In genomic region chr22:38730411-38730871, GRCh38 we compare ENCODE assay signal across 19 cellular contexts. TPM values are rescaled to one million over a fixed set of nuclear protein-coding genes. Genes with fewer than 3 reads are reported as not detected.
DNase-seq lines count a peak whose midpoint lies in the region; ATAC-seq, FAIRE-seq and TF ChIP-seq lines count a peak whose summit lies in the region.
"Had no signal": no experiment of that assay in that cellular context is flagged by ENCODE, and none has a peak within 500 bp of the region (broad histone marks: within the 10 kb centered on the region; RNA-seq: fewer than 3 reads in every experiment).

No MANE protein-coding gene starts in this region.

- H3K27me3 ChIP-seq in tibial artery, result no peaks in the 10 kb centered on the region
- H3K27me3 ChIP-seq: foreskin keratinocyte had no signal

- H3K36me3 Mint-ChIP-seq in activated naive CD4-positive, alpha-beta T cell treated with anti-CD3 and anti-CD28 coated beads, Interleukin-2, amount 50 U/mL, for 24 hours, result peaks cover 3% of the 10 kb centered on the region
- peaks cover 2% of the 10 kb centered on the region for H3K36me3 Mint-ChIP-seq in T-helper 17 cell (ENCODE audit: low read depth)
- peaks cover 7 to 49% (median 11%) of the 10 kb centered on the region in 3 donors for H3K36me3 Mint-ChIP-seq in immature natural killer cell

- intact Hi-C loops in tibial artery (cut with DNase I; ENCODE audit: low total_unique reads), result no loop called here

- H3K4me1 ChIP-seq in tibial artery, result peaks cover 0 to 45% (median 38%) of the 10 kb centered on the region in 4 donors
- H3K4me1 ChIP-seq: foreskin keratinocyte had no signal

- peaks cover 14% of the 10 kb centered on the region for H3K4me1 Mint-ChIP-seq in activated naive CD4-positive, alpha-beta T cell treated with anti-CD3 and anti-CD28 coated beads, Interleukin-2, amount 50 U/mL, for 24 hours
- H3K4me1 Mint-ChIP-seq in T-helper 17 cell (peaks cover 32% of the 10 kb centered on the region), immature natural killer cell (peaks cover 15 to 28% of the 10 kb centered on the region in 2 donors)

- no peak for DNase-seq in activated naive CD4-positive, alpha-beta T cell treated with Interleukin-2 at 50 U/mL for 16 hours
- DNase-seq in T-helper 17 cell (no peak), immature natural killer cell (no peak), tibial artery (peak in 1 of 2 donors; percentile 63), islet precursor cell (no peak), GM19239 (ENCODE audit: insufficient read length, low spot score) (no peak), HK-2 (ENCODE audit: unreplicated experiment) (no peak)
- DNase-seq: activated CD4-positive, alpha-beta T cell treated with anti-CD3 and anti-CD28 coated beads for 1 hour; anterior cingulate cortex; foreskin keratinocyte; GOT3; left cardiac atrium; NCI-H1092 treated with DMSO at 0.1 percent for 48 hours; NCI-H526 treated with DMSO at 0.1 percent for 48 hours; SHP77; stimulated activated CD4-positive, alpha-beta T cell treated with anti-CD3 and anti-CD28 coated beads, Interleukin-2, amount 100 ng/mL, for 48 hours; T1000 had no signal

- H3K27me3 Mint-ChIP-seq in activated naive CD4-positive, alpha-beta T cell treated with anti-CD3 and anti-CD28 coated beads, Interleukin-2, amount 50 U/mL, for 24 hours, result no peaks in the 10 kb centered on the region
- H3K27me3 Mint-ChIP-seq in T-helper 17 cell (no peaks in the 10 kb centered on the region), immature natural killer cell (ENCODE audit: low read depth in 3 of 3) (peaks cover 51 to 78% (median 77%) of the 10 kb centered on the region in 3 donors)

- no peaks in the 10 kb centered on the region for H3K9me3 Mint-ChIP-seq in activated naive CD4-positive, alpha-beta T cell treated with anti-CD3 and anti-CD28 coated beads, Interleukin-2, amount 50 U/mL, for 24 hours
- no peaks in the 10 kb centered on the region for H3K9me3 Mint-ChIP-seq in immature natural killer cell

- peaks cover 62 to 85% (median 75%) of the 10 kb centered on the region in 3 donors for H3K36me3 ChIP-seq in tibial artery

- no peak for FAIRE-seq in GM19239 (lab: Jason Lieb, UNC)

- peak overlapping the region; percentile 89 for H3K27ac Mint-ChIP-seq in activated naive CD4-positive, alpha-beta T cell treated with anti-CD3 and anti-CD28 coated beads, Interleukin-2, amount 50 U/mL, for 24 hours
- H3K27ac Mint-ChIP-seq in T-helper 17 cell (peak overlapping the region; percentile 65), immature natural killer cell (peak overlapping the region; percentile 56 to 94 (median 74))

- no peak for TF ChIP-seq CTCF in tibial artery (IDR thresholded peaks at IDR 0.05)

- no peak for ATAC-seq in T-helper 17 cell
- ATAC-seq: foreskin keratinocyte, left cardiac atrium had no signal

- H3K4me3 ChIP-seq in tibial artery, result no peak overlapping the region

- peak overlapping the region; percentile 41 to 88 for H3K27ac ChIP-seq in tibial artery
- H3K27ac ChIP-seq: foreskin keratinocyte, KMS-11 had no signal

- no peak overlapping the region for H3K4me3 Mint-ChIP-seq in activated naive CD4-positive, alpha-beta T cell treated with anti-CD3 and anti-CD28 coated beads, Interleukin-2, amount 50 U/mL, for 24 hours
- H3K4me3 Mint-ChIP-seq in T-helper 17 cell (peak overlapping the region; percentile 69), immature natural killer cell (no peak overlapping the region)

- H3K9me3 ChIP-seq in T-helper 17 cell (ENCODE audit: control insufficient read depth, low read length, poor library complexity, severe bottlenecking) (no peaks in the 10 kb centered on the region), tibial artery (no peaks in the 10 kb centered on the region)

RNA-seq across cellular contexts. Expression of gene GTPBP1, which starts 24.7 kb away (rescaled TPM):
- total RNA-seq in T-helper 17 cell, result 100 to 1,000 TPM; 220 to 235 TPM
- 10 to 100 TPM; 13.0 to 35.5 (median 15.4) TPM for polyA plus RNA-seq in immature natural killer cell

RNA-seq across cellular contexts. Expression of gene SUN2, which starts 25.4 kb away (rescaled TPM):
- 100 to 1,000 TPM; 426 to 485 TPM for total RNA-seq in T-helper 17 cell
- polyA plus RNA-seq in immature natural killer cell, result 100 to 1,000 TPM; 444 to 668 (median 473) TPM

RNA-seq across cellular contexts. Expression of gene JOSD1, which starts 29.7 kb away (rescaled TPM):
- 100 to 1,000 TPM; 132 to 157 TPM for total RNA-seq in T-helper 17 cell
- 10 to 100 TPM; 10.6 to 17.9 (median 11.2) TPM for polyA plus RNA-seq in immature natural killer cell

RNA-seq across cellular contexts. Expression of gene TOMM22, which starts 48.7 kb away (rescaled TPM):
- 10 to 100 TPM; 56.3 to 63.5 TPM for total RNA-seq in T-helper 17 cell
- 10 to 100 TPM; 56.0 to 94.4 (median 68.8) TPM for polyA plus RNA-seq in immature natural killer cell
